Comparison of ENCODE assay signal across 23 cellular contexts in the genomic region with DNA sequence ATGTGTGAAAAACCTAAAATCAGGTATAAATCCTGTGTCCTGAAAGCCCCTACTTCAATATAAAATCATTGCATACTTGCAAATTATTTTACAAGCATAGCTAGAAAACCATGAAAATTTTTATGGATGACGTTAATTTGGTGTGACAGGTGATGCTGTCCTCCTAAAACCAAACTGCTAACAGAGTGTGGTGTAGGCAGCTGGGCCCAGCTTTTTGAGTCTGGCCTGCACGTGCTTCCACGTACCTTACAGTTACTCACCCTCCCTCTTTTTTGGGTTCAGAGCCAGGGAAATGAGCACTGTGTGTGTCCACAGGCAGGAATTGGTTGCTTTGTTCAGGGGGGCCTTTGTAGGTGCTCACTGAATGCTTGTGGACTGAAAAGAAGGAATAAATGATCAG. TPM values are rescaled to one million over a fixed set of nuclear protein-coding genes. Genes with fewer than 3 reads are reported as not detected.
A peak's percentile ranks its signal among the peaks of the same experiment; 100 is the strongest.
DNase-seq lines count a peak whose midpoint lies in the region; ATAC-seq and TF ChIP-seq lines count a peak whose summit lies in the region.
"Had no signal": no experiment of that assay in that cellular context is flagged by ENCODE, and none has a peak within 500 bp of the region (broad histone marks: within the 10 kb centered on the region; RNA-seq: fewer than 3 reads in every experiment).

No MANE protein-coding gene starts in this region.

- H4K20me1 ChIP-seq in hepatocyte (ENCODE audit: insufficient read depth, poor library complexity, severe bottlenecking): no peaks in the 10 kb centered on the region

- H3K9me3 Mint-ChIP-seq in T-helper 2 cell treated with Interferon-gamma antibody and Interleukin-4, amounts not matched to agents 5 μg/mL and 100 μg/mL, for 36 hours: no peaks in the 10 kb centered on the region
- no peaks in the 10 kb centered on the region for H3K9me3 Mint-ChIP-seq in activated B cell treated with CpG ODN at 0.5 μM for 24 hours
- H3K9me3 Mint-ChIP-seq: GM23338 had no signal

- POLR2A ChIA-PET in activated B cell treated with CpG ODN at 0.5 μM for 24 hours (lab: Charles Lee): interaction anchor here (0.6 to 1.6 kb wide), 7 partner anchors 12 to 275 kb away, joined by 3 to 13 read pairs (median 3); a partner anchor contains a TSS

- H3K4me3 ChIP-seq in hepatocyte (no peak overlapping the region), suprapubic skin (no peak overlapping the region)
- H3K4me3 ChIP-seq: GM23338, mucosa of descending colon, SK-N-MC had no signal

- peaks cover 51% of the 10 kb centered on the region for H3K36me3 Mint-ChIP-seq in T-helper 2 cell treated with Interferon-gamma antibody and Interleukin-4, amounts not matched to agents 5 μg/mL and 100 μg/mL, for 36 hours (ENCODE audit: low read depth)
- peaks cover 67% of the 10 kb centered on the region for H3K36me3 Mint-ChIP-seq in activated B cell treated with CpG ODN at 0.5 μM for 24 hours (ENCODE audit: low read depth)

- H3K4me1 ChIP-seq in hepatocyte (ENCODE audit: insufficient read depth) (peaks cover 14% of the 10 kb centered on the region), suprapubic skin (peaks cover 38% of the 10 kb centered on the region)

- no peak for TF ChIP-seq POLR2A in suprapubic skin (IDR thresholded peaks at IDR 0.05)

- no peak overlapping the region for H2AFZ ChIP-seq in hepatocyte
- H2AFZ ChIP-seq: GM23338 had no signal

- TF ChIP-seq EP300 in suprapubic skin (IDR thresholded peaks at IDR 0.05): no peak

- no peaks in the 10 kb centered on the region for H3K79me2 ChIP-seq in hepatocyte

- no peaks in the 10 kb centered on the region for H3K27me3 ChIP-seq in hepatocyte
- H3K27me3 ChIP-seq in suprapubic skin: no peaks in the 10 kb centered on the region
- H3K27me3 ChIP-seq: BE2C had no signal

- intact Hi-C loops in activated B cell treated with CpG ODN at 0.5 μM for 24 hours (cut with micrococcal nuclease): loop anchor here (1.0 kb wide), 4 partner anchors 10 to 202 kb away; no protein-coding TSS in a partner anchor

- 73% methylated on average over 3 of the region's 3 CpGs for WGBS in hepatocyte (ENCODE audit: low lambda C conversion rate, missing lambda C conversion rate)
- 76% methylated on average over 3 of the region's 3 CpGs for WGBS in suprapubic skin

- peaks cover 73% of the 10 kb centered on the region for H3K4me1 Mint-ChIP-seq in T-helper 2 cell treated with Interferon-gamma antibody and Interleukin-4, amounts not matched to agents 5 μg/mL and 100 μg/mL, for 36 hours (ENCODE audit: low read depth)
- H3K4me1 Mint-ChIP-seq in activated B cell treated with CpG ODN at 0.5 μM for 24 hours: peaks cover 46% of the 10 kb centered on the region

- no peak for DNase-seq in T-helper 2 cell treated with Interferon-gamma antibody and Interleukin-4, amounts not matched to agents 5 μg/mL and 100 μg/mL, for 36 hours (ENCODE audit: low spot score)
- DNase-seq in T-helper 2 cell (no peak), activated B cell treated with CpG ODN at 0.5 μM for 24 hours (no peak), hepatocyte (ENCODE audit: low spot score) (no peak), suprapubic skin (ENCODE audit: low spot score in 2 of 2) (no peak), NCI-H2227 treated with DMSO at 0.1 percent for 48 hours (lab: John Stamatoyannopoulos, UW) (no peak)
- DNase-seq: activated CD4-positive, alpha-beta T cell treated with anti-CD3 and anti-CD28 coated beads, Interleukin-2, amount 50 U/mL, for 1 hour; amniotic stem cell; BE2C; Calu3; GDM1; kidney glomerular epithelial cell; mucosa of descending colon; NCI-H1105; NCI-H69; occipital lobe; stimulated activated CD4-positive, alpha-beta T cell treated with anti-CD3 and anti-CD28 coated beads, Interleukin-2, amount 100 ng/mL, for 24 hours had no signal

- no peaks in the 10 kb centered on the region for H3K9me3 ChIP-seq in hepatocyte (ENCODE audit: low read depth)
- no peaks in the 10 kb centered on the region for H3K9me3 ChIP-seq in suprapubic skin
- H3K9me3 ChIP-seq: BE2C, mucosa of descending colon had no signal

- H3K9me2 ChIP-seq in hepatocyte (replicated peaks; ENCODE audit: insufficient read depth): no peaks in the 10 kb centered on the region

- H3K4me2 ChIP-seq in hepatocyte: no peak overlapping the region
- H3K4me2 ChIP-seq: GM23338, KMS-11 had no signal

- H3K27me3 Mint-ChIP-seq in T-helper 2 cell treated with Interferon-gamma antibody and Interleukin-4, amounts not matched to agents 5 μg/mL and 100 μg/mL, for 36 hours (ENCODE audit: low read depth): no peaks in the 10 kb centered on the region
- H3K27me3 Mint-ChIP-seq in activated B cell treated with CpG ODN at 0.5 μM for 24 hours: no peaks in the 10 kb centered on the region

- H3K36me3 ChIP-seq in hepatocyte (replicated peaks; ENCODE audit: insufficient read depth, low read depth) (no peaks in the 10 kb centered on the region), suprapubic skin (peaks cover 6% of the 10 kb centered on the region)

- TF ChIP-seq CTCF in activated B cell treated with CpG ODN at 0.5 μM for 24 hours (IDR thresholded peaks at IDR 0.05) (no peak), hepatocyte (IDR thresholded peaks at IDR 0.05; ENCODE audit: poor library complexity) (no peak), suprapubic skin (IDR thresholded peaks at IDR 0.05) (no peak)

- H3K4me3 Mint-ChIP-seq in T-helper 2 cell treated with Interferon-gamma antibody and Interleukin-4, amounts not matched to agents 5 μg/mL and 100 μg/mL, for 36 hours: no peak overlapping the region
- no peak overlapping the region for H3K4me3 Mint-ChIP-seq in activated B cell treated with CpG ODN at 0.5 μM for 24 hours
- H3K4me3 Mint-ChIP-seq: GM23338 had no signal

- CTCF ChIA-PET in activated B cell treated with CpG ODN at 0.5 μM for 24 hours (lab: Charles Lee): interaction anchor here (0.7 to 2.0 kb wide), 5 partner anchors 9 to 763 kb away, joined by 3 to 15 read pairs (median 5); no protein-coding TSS in a partner anchor

- H3K27ac ChIP-seq in hepatocyte (peak overlapping the region; percentile 79), suprapubic skin (peak overlapping the region; percentile 67)
- H3K27ac ChIP-seq: 22Rv1, KMS-11, SK-N-MC had no signal

- H3K27ac Mint-ChIP-seq in T-helper 2 cell treated with Interferon-gamma antibody and Interleukin-4, amounts not matched to agents 5 μg/mL and 100 μg/mL, for 36 hours: peak overlapping the region; percentile 26
- H3K27ac Mint-ChIP-seq in activated B cell treated with CpG ODN at 0.5 μM for 24 hours: peak overlapping the region; percentile 84

- ATAC-seq in activated B cell treated with CpG ODN at 0.5 μM for 24 hours (ENCODE audit: low read depth): no peak
- ATAC-seq in GM21825 (IDR thresholded peaks at IDR 0.05; ENCODE audit: unreplicated experiment): no peak
- no peak for ATAC-seq in HG03159 (IDR thresholded peaks at IDR 0.05; ENCODE audit: unreplicated experiment)

RNA-seq across cellular contexts. Expression of a gene that starts 36.4 kb away (rescaled TPM):
- total RNA-seq in activated B cell treated with CpG ODN at 0.5 μM for 24 hours: 53.4 and 57.6 TPM in 2 replicates
- 19.7 and 22.6 TPM in 2 replicates for total RNA-seq in hepatocyte
- polyA plus RNA-seq in hepatocyte: 22.3 and 29.0 TPM in 2 replicates
- total RNA-seq in suprapubic skin: 10 to 100 TPM; 37.2 to 62.3 (median 39.0) TPM

RNA-seq across cellular contexts. Expression of a gene that starts 38.5 kb away (rescaled TPM):
- total RNA-seq in activated B cell treated with CpG ODN at 0.5 μM for 24 hours (18.0 and 19.8 TPM in 2 replicates), hepatocyte (51.6 and 53.7 TPM in 2 replicates), suprapubic skin (10 to 100 TPM; 35.9 to 72.7 (median 58.3) TPM)
- polyA plus RNA-seq in hepatocyte: 68.9 and 82.4 TPM in 2 replicates
